1 cellular context compared by ENCODE assay signal in the genomic region with DNA sequence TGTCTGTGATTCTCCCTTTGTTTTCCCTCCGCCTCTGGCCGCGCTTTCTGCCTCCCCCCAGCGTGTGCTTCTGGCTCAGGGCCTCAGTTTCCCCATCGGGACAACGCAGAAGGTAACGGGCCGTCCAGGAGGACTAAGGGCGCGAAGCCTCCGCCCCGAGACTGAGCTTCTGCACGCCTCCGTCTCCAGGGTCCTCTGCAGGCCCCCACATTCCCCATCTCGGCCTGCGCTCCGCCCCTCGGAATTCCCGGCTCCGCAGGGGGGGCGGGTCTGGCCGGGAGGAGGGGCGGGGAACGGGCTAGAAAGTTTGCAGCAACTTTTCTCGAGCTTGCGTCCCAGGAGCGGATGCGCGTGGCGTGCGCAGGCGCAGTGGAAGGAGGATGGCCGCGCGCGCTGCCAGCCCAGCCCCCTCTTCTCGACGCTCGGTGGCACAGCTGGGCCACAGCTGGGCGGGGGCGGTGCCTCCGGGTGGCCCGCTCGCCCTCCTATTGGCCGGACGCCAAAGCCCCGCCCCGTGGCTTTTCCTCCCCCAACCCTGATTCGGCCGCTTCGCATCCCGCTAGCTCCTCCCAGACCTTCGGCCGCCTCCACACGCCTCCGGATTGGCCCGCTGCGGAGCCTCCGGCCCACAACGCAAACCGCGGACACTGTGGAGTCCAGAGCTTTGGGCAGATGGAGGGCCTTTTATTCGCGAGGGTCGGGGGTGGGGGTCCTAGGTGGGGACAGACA.
A peak's percentile ranks its signal among the peaks of the same experiment; 100 is the strongest.
TF ChIP-seq lines count a peak whose summit lies in the region.

A gene (minus strand): TSS at position 199 of the 729 bp plus-strand sequence. CDS start 408 bp downstream, outside the sequence.

TF ChIP-seq in HepG2, 621 proteins besides CTCF, POLR2A, EP300 and RAD21 (continued from another document and continues in another):
- TF ChIP-seq ZSCAN9 (CRISPR knock-in tag; IDR thresholded peaks at IDR 0.05; ENCODE audit: borderline replicate concordance) (0 out of 2 replicates have a peak, but pooled peaks have one; percentile 43), DPF2 (CRISPR knock-in tag; IDR thresholded peaks at IDR 0.05; ENCODE audit: borderline replicate concordance, low read depth) (no peak), ZNF33A (CRISPR knock-in tag; IDR thresholded peaks at IDR 0.05; ENCODE audit: borderline replicate concordance) (no peak), RBAK (CRISPR knock-in tag; IDR thresholded peaks at IDR 0.05) (no peak), YEATS2 (CRISPR knock-in tag; IDR thresholded peaks at IDR 0.05; ENCODE audit: borderline replicate concordance) (peak; percentile 68; the same call in 1 of the 2 replicates), MEIS2 (CRISPR knock-in tag; IDR thresholded peaks at IDR 0.05) (peak; percentile 26; the same call in 1 of the 2 replicates), ZNF841 (CRISPR knock-in tag; IDR thresholded peaks at IDR 0.05; ENCODE audit: borderline replicate concordance) (no peak), GLI4 (CRISPR knock-in tag; IDR thresholded peaks at IDR 0.05; ENCODE audit: borderline replicate concordance) (no peak), NR1H2 (CRISPR knock-in tag; IDR thresholded peaks at IDR 0.05; ENCODE audit: borderline replicate concordance, low read depth) (no peak), GTF2F1 (IDR thresholded peaks at IDR 0.05; ENCODE audit: low read length) (no peak), ZNF558 (CRISPR knock-in tag; IDR thresholded peaks at IDR 0.05; ENCODE audit: borderline replicate concordance) (peak; percentile 63; the same call in 1 of the 2 replicates), ZBTB38 (CRISPR knock-in tag; IDR thresholded peaks at IDR 0.05) (peak; percentile 44; the same call in 1 of the 2 replicates), SRSF9 (IDR thresholded peaks at IDR 0.05; ENCODE audit: borderline replicate concordance, insufficient read depth, low read depth, low read length, poor library complexity, severe bottlenecking) (no peak), NBN (conservative IDR thresholded peaks at IDR 0.05) (no peak), DR1 (CRISPR knock-in tag; IDR thresholded peaks at IDR 0.05) (peak; percentile 68), GATA4 (IDR thresholded peaks at IDR 0.05; ENCODE audit: borderline replicate concordance, low read depth) (peak; percentile 66; the same call in 1 of the 2 replicates), FOXJ3 (CRISPR knock-in tag; IDR thresholded peaks at IDR 0.05; ENCODE audit: borderline replicate concordance) (peak; percentile 40; the same call in 1 of the 2 replicates), ZNF709 (CRISPR knock-in tag; IDR thresholded peaks at IDR 0.05) (no peak), ZSCAN25 (CRISPR knock-in tag; IDR thresholded peaks at IDR 0.05) (no peak), ZNF879 (CRISPR knock-in tag; IDR thresholded peaks at IDR 0.05) (no peak), ZBTB42 (CRISPR knock-in tag; IDR thresholded peaks at IDR 0.05) (peak; percentile 100), HMGA1 (CRISPR knock-in tag; conservative IDR thresholded peaks at IDR 0.05) (no peak), GZF1 (CRISPR knock-in tag; IDR thresholded peaks at IDR 0.05) (no peak), SOX5 (CRISPR knock-in tag; IDR thresholded peaks at IDR 0.05; ENCODE audit: borderline replicate concordance) (peak; percentile 48; the same call in 1 of the 2 replicates), ZNF598 (CRISPR knock-in tag; IDR thresholded peaks at IDR 0.05; ENCODE audit: borderline replicate concordance) (no peak), SOX6 (IDR thresholded peaks at IDR 0.05) (no peak), SOX6 (CRISPR knock-in tag; IDR thresholded peaks at IDR 0.05) (peak; percentile 65; the same call in 1 of the 2 replicates), ZNF44 (CRISPR knock-in tag; IDR thresholded peaks at IDR 0.05) (no peak), PAWR (CRISPR knock-in tag; IDR thresholded peaks at IDR 0.05; ENCODE audit: borderline replicate concordance) (no peak), RARA (CRISPR knock-in tag; IDR thresholded peaks at IDR 0.05) (peak; percentile 26; the same call in 1 of the 2 replicates), ONECUT2 (CRISPR knock-in tag; IDR thresholded peaks at IDR 0.05) (no peak), ZMYM2 (CRISPR knock-in tag; IDR thresholded peaks at IDR 0.05) (no peak), ZNF788 (CRISPR knock-in tag; IDR thresholded peaks at IDR 0.05; ENCODE audit: borderline replicate concordance) (peak; percentile 75; the same call in 1 of the 2 replicates), ZFP36L1 (CRISPR knock-in tag; IDR thresholded peaks at IDR 0.05) (no peak)
- TF ChIP-seq, protein P1, sequence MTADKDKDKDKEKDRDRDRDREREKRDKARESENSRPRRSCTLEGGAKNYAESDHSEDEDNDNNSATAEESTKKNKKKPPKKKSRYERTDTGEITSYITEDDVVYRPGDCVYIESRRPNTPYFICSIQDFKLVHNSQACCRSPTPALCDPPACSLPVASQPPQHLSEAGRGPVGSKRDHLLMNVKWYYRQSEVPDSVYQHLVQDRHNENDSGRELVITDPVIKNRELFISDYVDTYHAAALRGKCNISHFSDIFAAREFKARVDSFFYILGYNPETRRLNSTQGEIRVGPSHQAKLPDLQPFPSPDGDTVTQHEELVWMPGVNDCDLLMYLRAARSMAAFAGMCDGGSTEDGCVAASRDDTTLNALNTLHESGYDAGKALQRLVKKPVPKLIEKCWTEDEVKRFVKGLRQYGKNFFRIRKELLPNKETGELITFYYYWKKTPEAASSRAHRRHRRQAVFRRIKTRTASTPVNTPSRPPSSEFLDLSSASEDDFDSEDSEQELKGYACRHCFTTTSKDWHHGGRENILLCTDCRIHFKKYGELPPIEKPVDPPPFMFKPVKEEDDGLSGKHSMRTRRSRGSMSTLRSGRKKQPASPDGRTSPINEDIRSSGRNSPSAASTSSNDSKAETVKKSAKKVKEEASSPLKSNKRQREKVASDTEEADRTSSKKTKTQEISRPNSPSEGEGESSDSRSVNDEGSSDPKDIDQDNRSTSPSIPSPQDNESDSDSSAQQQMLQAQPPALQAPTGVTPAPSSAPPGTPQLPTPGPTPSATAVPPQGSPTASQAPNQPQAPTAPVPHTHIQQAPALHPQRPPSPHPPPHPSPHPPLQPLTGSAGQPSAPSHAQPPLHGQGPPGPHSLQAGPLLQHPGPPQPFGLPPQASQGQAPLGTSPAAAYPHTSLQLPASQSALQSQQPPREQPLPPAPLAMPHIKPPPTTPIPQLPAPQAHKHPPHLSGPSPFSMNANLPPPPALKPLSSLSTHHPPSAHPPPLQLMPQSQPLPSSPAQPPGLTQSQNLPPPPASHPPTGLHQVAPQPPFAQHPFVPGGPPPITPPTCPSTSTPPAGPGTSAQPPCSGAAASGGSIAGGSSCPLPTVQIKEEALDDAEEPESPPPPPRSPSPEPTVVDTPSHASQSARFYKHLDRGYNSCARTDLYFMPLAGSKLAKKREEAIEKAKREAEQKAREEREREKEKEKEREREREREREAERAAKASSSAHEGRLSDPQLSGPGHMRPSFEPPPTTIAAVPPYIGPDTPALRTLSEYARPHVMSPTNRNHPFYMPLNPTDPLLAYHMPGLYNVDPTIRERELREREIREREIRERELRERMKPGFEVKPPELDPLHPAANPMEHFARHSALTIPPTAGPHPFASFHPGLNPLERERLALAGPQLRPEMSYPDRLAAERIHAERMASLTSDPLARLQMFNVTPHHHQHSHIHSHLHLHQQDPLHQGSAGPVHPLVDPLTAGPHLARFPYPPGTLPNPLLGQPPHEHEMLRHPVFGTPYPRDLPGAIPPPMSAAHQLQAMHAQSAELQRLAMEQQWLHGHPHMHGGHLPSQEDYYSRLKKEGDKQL (CRISPR knock-in tag; IDR thresholded peaks at IDR 0.05; ENCODE audit: low read depth), result no peak
- TF ChIP-seq, protein P2, sequence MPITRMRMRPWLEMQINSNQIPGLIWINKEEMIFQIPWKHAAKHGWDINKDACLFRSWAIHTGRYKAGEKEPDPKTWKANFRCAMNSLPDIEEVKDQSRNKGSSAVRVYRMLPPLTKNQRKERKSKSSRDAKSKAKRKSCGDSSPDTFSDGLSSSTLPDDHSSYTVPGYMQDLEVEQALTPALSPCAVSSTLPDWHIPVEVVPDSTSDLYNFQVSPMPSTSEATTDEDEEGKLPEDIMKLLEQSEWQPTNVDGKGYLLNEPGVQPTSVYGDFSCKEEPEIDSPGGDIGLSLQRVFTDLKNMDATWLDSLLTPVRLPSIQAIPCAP (CRISPR knock-in tag; IDR thresholded peaks at IDR 0.05; ENCODE audit: low read depth), result no peak
- TF ChIP-seq, protein P3, sequence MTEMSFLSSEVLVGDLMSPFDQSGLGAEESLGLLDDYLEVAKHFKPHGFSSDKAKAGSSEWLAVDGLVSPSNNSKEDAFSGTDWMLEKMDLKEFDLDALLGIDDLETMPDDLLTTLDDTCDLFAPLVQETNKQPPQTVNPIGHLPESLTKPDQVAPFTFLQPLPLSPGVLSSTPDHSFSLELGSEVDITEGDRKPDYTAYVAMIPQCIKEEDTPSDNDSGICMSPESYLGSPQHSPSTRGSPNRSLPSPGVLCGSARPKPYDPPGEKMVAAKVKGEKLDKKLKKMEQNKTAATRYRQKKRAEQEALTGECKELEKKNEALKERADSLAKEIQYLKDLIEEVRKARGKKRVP (CRISPR knock-in tag; IDR thresholded peaks at IDR 0.05), result peak in 1 of 2 experiments; percentile 81; a peak in 2 of 4 replicates
- TF ChIP-seq, protein P4, sequence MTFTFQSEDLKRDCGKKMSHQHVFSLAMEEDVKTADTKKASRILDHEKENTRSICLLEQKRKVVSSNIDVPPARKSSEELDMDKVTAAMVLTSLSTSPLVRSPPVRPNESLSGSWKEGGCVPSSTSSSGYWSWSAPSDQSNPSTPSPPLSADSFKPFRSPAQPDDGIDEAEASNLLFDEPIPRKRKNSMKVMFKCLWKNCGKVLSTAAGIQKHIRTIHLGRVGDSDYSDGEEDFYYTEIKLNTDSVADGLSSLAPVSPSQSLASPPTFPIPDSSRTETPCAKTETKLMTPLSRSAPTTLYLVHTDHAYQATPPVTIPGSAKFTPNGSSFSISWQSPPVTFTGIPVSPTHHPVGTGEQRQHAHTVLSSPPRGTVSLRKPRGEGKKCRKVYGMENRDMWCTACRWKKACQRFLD (CRISPR knock-in tag; IDR thresholded peaks at IDR 0.05; ENCODE audit: borderline replicate concordance), result peak; percentile 75; the same call in 1 of the 2 replicates
- TF ChIP-seq, protein P5, sequence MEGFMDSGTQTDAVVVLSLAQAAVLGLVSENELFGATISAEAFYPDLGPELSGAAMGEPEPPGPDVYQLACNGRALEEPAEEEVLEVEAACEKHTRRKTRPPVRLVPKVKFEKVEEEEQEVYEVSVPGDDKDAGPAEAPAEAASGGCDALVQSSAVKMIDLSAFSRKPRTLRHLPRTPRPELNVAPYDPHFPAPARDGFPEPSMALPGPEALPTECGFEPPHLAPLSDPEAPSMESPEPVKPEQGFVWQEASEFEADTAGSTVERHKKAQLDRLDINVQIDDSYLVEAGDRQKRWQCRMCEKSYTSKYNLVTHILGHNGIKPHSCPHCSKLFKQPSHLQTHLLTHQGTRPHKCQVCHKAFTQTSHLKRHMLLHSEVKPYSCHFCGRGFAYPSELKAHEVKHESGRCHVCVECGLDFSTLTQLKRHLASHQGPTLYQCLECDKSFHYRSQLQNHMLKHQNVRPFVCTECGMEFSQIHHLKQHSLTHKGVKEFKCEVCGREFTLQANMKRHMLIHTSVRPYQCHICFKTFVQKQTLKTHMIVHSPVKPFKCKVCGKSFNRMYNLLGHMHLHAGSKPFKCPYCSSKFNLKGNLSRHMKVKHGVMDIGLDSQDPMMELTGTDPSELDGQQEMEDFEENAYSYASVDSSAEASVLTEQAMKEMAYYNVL (CRISPR knock-in tag; IDR thresholded peaks at IDR 0.05; ENCODE audit: borderline replicate concordance), result no peak
- TF ChIP-seq, protein P6, sequence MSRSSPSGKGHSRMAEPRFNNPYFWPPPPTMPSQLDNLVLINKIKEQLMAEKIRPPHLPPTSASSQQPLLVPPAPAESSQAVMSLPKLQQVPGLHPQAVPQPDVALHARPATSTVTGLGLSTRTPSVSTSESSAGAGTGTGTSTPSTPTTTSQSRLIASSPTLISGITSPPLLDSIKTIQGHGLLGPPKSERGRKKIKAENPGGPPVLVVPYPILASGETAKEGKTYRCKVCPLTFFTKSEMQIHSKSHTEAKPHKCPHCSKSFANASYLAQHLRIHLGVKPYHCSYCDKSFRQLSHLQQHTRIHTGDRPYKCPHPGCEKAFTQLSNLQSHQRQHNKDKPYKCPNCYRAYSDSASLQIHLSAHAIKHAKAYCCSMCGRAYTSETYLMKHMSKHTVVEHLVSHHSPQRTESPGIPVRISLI (CRISPR knock-in tag; IDR thresholded peaks at IDR 0.05; ENCODE audit: borderline replicate concordance), result no peak; the same call in 1 of the 2 replicates
- TF ChIP-seq, protein P7, sequence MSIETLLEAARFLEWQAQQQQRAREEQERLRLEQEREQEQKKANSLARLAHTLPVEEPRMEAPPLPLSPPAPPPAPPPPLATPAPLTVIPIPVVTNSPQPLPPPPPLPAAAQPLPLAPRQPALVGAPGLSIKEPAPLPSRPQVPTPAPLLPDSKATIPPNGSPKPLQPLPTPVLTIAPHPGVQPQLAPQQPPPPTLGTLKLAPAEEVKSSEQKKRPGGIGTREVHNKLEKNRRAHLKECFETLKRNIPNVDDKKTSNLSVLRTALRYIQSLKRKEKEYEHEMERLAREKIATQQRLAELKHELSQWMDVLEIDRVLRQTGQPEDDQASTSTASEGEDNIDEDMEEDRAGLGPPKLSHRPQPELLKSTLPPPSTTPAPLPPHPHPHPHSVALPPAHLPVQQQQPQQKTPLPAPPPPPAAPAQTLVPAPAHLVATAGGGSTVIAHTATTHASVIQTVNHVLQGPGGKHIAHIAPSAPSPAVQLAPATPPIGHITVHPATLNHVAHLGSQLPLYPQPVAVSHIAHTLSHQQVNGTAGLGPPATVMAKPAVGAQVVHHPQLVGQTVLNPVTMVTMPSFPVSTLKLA (IDR thresholded peaks at IDR 0.05), result peak; percentile 39; the same call in 1 of the 2 replicates
- TF ChIP-seq, protein P8, sequence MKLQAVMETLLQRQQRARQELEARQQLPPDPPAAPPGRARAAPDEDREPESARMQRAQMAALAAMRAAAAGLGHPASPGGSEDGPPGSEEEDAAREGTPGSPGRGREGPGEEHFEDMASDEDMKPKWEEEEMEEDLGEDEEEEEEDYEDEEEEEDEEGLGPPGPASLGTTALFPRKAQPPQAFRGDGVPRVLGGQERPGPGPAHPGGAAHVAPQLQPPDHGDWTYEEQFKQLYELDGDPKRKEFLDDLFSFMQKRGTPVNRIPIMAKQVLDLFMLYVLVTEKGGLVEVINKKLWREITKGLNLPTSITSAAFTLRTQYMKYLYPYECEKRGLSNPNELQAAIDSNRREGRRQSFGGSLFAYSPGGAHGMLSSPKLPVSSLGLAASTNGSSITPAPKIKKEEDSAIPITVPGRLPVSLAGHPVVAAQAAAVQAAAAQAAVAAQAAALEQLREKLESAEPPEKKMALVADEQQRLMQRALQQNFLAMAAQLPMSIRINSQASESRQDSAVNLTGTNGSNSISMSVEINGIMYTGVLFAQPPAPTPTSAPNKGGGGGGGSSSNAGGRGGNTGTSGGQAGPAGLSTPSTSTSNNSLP (IDR thresholded peaks at IDR 0.05; ENCODE audit: low read depth, low read length), result no peak
- TF ChIP-seq, protein P9, sequence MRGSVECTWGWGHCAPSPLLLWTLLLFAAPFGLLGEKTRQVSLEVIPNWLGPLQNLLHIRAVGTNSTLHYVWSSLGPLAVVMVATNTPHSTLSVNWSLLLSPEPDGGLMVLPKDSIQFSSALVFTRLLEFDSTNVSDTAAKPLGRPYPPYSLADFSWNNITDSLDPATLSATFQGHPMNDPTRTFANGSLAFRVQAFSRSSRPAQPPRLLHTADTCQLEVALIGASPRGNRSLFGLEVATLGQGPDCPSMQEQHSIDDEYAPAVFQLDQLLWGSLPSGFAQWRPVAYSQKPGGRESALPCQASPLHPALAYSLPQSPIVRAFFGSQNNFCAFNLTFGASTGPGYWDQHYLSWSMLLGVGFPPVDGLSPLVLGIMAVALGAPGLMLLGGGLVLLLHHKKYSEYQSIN (CRISPR knock-in tag; IDR thresholded peaks at IDR 0.05; ENCODE audit: borderline replicate concordance), result no peak
